ENCODE assay signal across 10 cellular contexts in the genomic region with DNA sequence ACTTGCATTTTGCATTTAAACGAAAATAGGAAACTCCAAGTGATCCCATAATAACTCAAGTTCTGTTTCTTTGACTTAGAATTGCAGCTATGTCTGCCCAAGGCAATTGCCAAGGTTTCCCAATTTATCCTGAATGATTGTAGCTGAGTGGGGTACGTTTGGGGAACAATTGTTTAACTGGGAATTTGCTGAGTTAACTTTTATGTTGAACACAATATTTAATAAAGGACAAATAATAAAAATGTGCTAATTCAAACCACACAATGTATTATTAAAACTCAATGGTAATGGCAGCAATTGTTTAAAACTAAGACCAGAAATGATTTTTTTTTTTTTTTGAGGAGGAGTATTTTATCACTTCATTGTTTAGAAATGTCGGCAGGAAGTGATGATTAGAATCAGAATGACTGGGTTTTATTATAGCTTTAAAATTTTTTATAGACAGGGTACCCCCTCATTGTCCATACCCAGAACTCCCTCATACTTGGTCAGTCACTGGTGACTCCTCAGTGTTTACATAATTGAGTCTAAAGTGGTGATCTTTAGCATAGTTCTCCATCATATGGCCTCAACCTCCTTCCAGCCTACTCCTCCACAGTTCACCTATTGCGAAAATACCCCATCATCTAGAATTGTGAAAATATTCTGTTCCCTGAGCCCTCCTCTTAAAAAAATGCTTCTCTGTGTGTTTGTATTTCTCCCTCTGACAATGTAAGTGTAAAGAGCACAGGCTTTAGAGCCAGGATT.
DNase-seq lines count a peak whose midpoint lies in the region; ATAC-seq and TF ChIP-seq lines count a peak whose summit lies in the region.
"Had no signal": no experiment of that assay in that cellular context is flagged by ENCODE, and none has a peak within 500 bp of the region (broad histone marks: within the 10 kb centered on the region; RNA-seq: fewer than 3 reads in every experiment).

No MANE protein-coding gene starts in this region.

- no peaks in the 10 kb centered on the region for H3K36me3 Mint-ChIP-seq in stimulated activated effector memory CD8-positive, alpha-beta T cell treated with anti-CD3 and anti-CD28 coated beads, Interleukin-12 subunit alpha, Interleukin-12 subunit beta, amount 100 ng/mL, for 72 hours
- H3K36me3 Mint-ChIP-seq in progenitor cell of endocrine pancreas (ENCODE audit: insufficient read depth) = no peaks in the 10 kb centered on the region
- H3K36me3 Mint-ChIP-seq: WTC11 had no signal

- H3K27me3 Mint-ChIP-seq in progenitor cell of endocrine pancreas = no peaks in the 10 kb centered on the region

- H3K27ac ChIP-seq in HL-60 (replicated peaks) (peak overlapping the region; percentile 40), SJCRH30 (peak overlapping the region; percentile 93), esophagus muscularis mucosa (replicated peaks in 1 of 4) (peak overlapping the region; percentile 77 to 87 (median 82))

- H3K36me3 ChIP-seq in SJCRH30 (no peaks in the 10 kb centered on the region), esophagus muscularis mucosa (no peaks in the 10 kb centered on the region)

- no peaks in the 10 kb centered on the region for H3K9me3 Mint-ChIP-seq in stimulated activated effector memory CD8-positive, alpha-beta T cell treated with anti-CD3 and anti-CD28 coated beads, Interleukin-12 subunit alpha, Interleukin-12 subunit beta, amount 100 ng/mL, for 72 hours
- no peaks in the 10 kb centered on the region for H3K9me3 Mint-ChIP-seq in progenitor cell of endocrine pancreas (ENCODE audit: low read depth)

- H3K4me3 ChIP-seq in HL-60 (replicated peaks; ENCODE audit: insufficient read depth, low read length) = no peak overlapping the region
- H3K4me3 ChIP-seq in SJCRH30 = no peak overlapping the region
- no peak overlapping the region for H3K4me3 ChIP-seq in esophagus muscularis mucosa

- no peak for ATAC-seq in stimulated activated effector memory CD8-positive, alpha-beta T cell treated with anti-CD3 and anti-CD28 coated beads, Interleukin-12 subunit alpha, Interleukin-12 subunit beta, amount 100 ng/mL, for 72 hours
- ATAC-seq: WTC11 had no signal

- intact Hi-C loops in esophagus muscularis mucosa (cut with DNase I) = loop anchor here (5.0 to 10.0 kb wide), 2 partner anchors 166 to 211 kb away; no protein-coding TSS in a partner anchor

- H3K9me3 ChIP-seq in SJCRH30 (replicated peaks) = no peaks in the 10 kb centered on the region
- H3K9me3 ChIP-seq in esophagus muscularis mucosa = no peaks in the 10 kb centered on the region

- TF ChIP-seq POLR2A in esophagus muscularis mucosa (IDR thresholded peaks at IDR 0.05; ENCODE audit: low read depth) = no peak

- TF ChIP-seq CTCF in HL-60 (IDR thresholded peaks at IDR 0.05; ENCODE audit: insufficient read depth, low read length) = no peak
- no peak for TF ChIP-seq CTCF in esophagus muscularis mucosa (IDR thresholded peaks at IDR 0.05)
- TF ChIP-seq CTCF in progenitor cell of endocrine pancreas (IDR thresholded peaks at IDR 0.05; ENCODE audit: unreplicated experiment) = no peak

- peak; percentile 24 to 67 for DNase-seq in HL-60 (ENCODE audit: low read depth in 1 of 2, low spot score in 1 of 2)
- DNase-seq in SJCRH30 = no peak
- DNase-seq in esophagus muscularis mucosa (ENCODE audit: extremely low spot score) = no peak
- DNase-seq in stimulated activated effector memory CD8-positive, alpha-beta T cell treated with anti-CD3 and anti-CD28 coated beads, Interleukin-12 subunit alpha, Interleukin-12 subunit beta, amount 100 ng/mL, for 72 hours (ENCODE audit: low spot score in 2 of 2) = no peak
- no peak for DNase-seq in progenitor cell of endocrine pancreas (ENCODE audit: low spot score, unreplicated experiment)
- no peak for DNase-seq in H4 (ENCODE audit: low spot score)
- DNase-seq in UCSD-AML1 (lab: John Stamatoyannopoulos, UW; ENCODE audit: unreplicated experiment) = no peak
- no peak for DNase-seq in NCI-H1092 treated with DMSO at 0.1 percent for 48 hours (lab: John Stamatoyannopoulos, UW)
- DNase-seq: stimulated activated CD4-positive, alpha-beta T cell treated with anti-CD3 and anti-CD28 coated beads, Interleukin-1b, Interleukin-23, amount 100 ng/mL, for 48 hours had no signal

- TF ChIP-seq EP300 in esophagus muscularis mucosa (IDR thresholded peaks at IDR 0.05) = no peak

- H3K27me3 ChIP-seq in HL-60 (ENCODE audit: insufficient read depth, poor library complexity, severe bottlenecking) (no peaks in the 10 kb centered on the region), SJCRH30 (no peaks in the 10 kb centered on the region), esophagus muscularis mucosa (no peaks in the 10 kb centered on the region)

- no peak overlapping the region for H3K4me3 Mint-ChIP-seq in stimulated activated effector memory CD8-positive, alpha-beta T cell treated with anti-CD3 and anti-CD28 coated beads, Interleukin-12 subunit alpha, Interleukin-12 subunit beta, amount 100 ng/mL, for 72 hours
- no peak overlapping the region for H3K4me3 Mint-ChIP-seq in progenitor cell of endocrine pancreas (ENCODE audit: low read depth)
- H3K4me3 Mint-ChIP-seq: WTC11 had no signal

- peak overlapping the region; percentile 41 for H3K27ac Mint-ChIP-seq in stimulated activated effector memory CD8-positive, alpha-beta T cell treated with anti-CD3 and anti-CD28 coated beads, Interleukin-12 subunit alpha, Interleukin-12 subunit beta, amount 100 ng/mL, for 72 hours
- no peak overlapping the region for H3K27ac Mint-ChIP-seq in progenitor cell of endocrine pancreas
- H3K27ac Mint-ChIP-seq: WTC11 had no signal

- 70% methylated on average over 4 of the region's 4 CpGs for WGBS in esophagus muscularis mucosa

- H3K4me1 Mint-ChIP-seq in stimulated activated effector memory CD8-positive, alpha-beta T cell treated with anti-CD3 and anti-CD28 coated beads, Interleukin-12 subunit alpha, Interleukin-12 subunit beta, amount 100 ng/mL, for 72 hours = peaks cover 24% of the 10 kb centered on the region
- H3K4me1 Mint-ChIP-seq in progenitor cell of endocrine pancreas (ENCODE audit: low read depth) = peaks cover 12% of the 10 kb centered on the region

- peaks cover 45% of the 10 kb centered on the region for H3K4me1 ChIP-seq in SJCRH30
- peaks cover 25 to 40% (median 33%) of the 10 kb centered on the region in 4 donors for H3K4me1 ChIP-seq in esophagus muscularis mucosa

Comparison
In these comparisons a context has a peak if more than half of its experiments do, and no peak if none do; other contexts are left out.
1. DNase-seq: peak in HL-60 (2 of 2); none in SJCRH30 (0 of 2), esophagus muscularis mucosa (single experiment), stimulated activated effector memory CD8-positive, alpha-beta T cell treated with anti-CD3 and anti-CD28 coated beads, Interleukin-12 subunit alpha, Interleukin-12 subunit beta, amount 100 ng/mL, for 72 hours (0 of 2), progenitor cell of endocrine pancreas (single experiment), H4 (single experiment), UCSD-AML1 (single experiment) and NCI-H1092 treated with DMSO at 0.1 percent for 48 hours (single experiment).
2. H3K27ac ChIP-seq: peak in every context shown above with its lines; median percentile 93 in SJCRH30; 82 in esophagus muscularis mucosa; 40 in HL-60.